In genomic region chr12:132593938-132594358, GRCh38 we compare ENCODE assay signal across 9 cellular contexts. TPM values are rescaled to one million over a fixed set of nuclear protein-coding genes. Genes with fewer than 3 reads are reported as not detected.
DNase-seq lines count a peak whose midpoint lies in the region; ATAC-seq, FAIRE-seq and TF ChIP-seq lines count a peak whose summit lies in the region.
"Had no signal": no experiment of that assay in that cellular context is flagged by ENCODE, and none has a peak within 500 bp of the region (broad histone marks: within the 10 kb centered on the region; RNA-seq: fewer than 3 reads in every experiment).

No MANE protein-coding gene starts in this region.

- peaks cover 16% of the 10 kb centered on the region for H3K4me1 Mint-ChIP-seq in activated B cell treated with CpG ODN at 0.5 μM for 24 hours

- peaks cover 2% of the 10 kb centered on the region for H3K36me3 Mint-ChIP-seq in activated B cell treated with CpG ODN at 0.5 μM for 24 hours (ENCODE audit: low read depth)

- H4K8ac ChIP-seq in neuronal stem cell (ENCODE audit: low read depth, low read length), result no peak overlapping the region

- peak overlapping the region; percentile 80 for H2AFZ ChIP-seq in neuronal stem cell (ENCODE audit: low read length)

- H2BK12ac ChIP-seq in neuronal stem cell (ENCODE audit: low read length), result no peak overlapping the region

- peaks cover 6% of the 10 kb centered on the region for H3K27me3 Mint-ChIP-seq in activated B cell treated with CpG ODN at 0.5 μM for 24 hours

- no peak overlapping the region for H3K9ac ChIP-seq in neuronal stem cell (ENCODE audit: low read depth, low read length, poor library complexity)

- H2BK15ac ChIP-seq in neuronal stem cell (ENCODE audit: low read length), result no peak overlapping the region

- no CpG with 5 or more reads among the region's 11 CpGs for WGBS in neuronal stem cell (ENCODE audit: extremely low coverage in 2 of 2, insufficient read length in 2 of 2, insufficient replicate concordance in 1 of 2), 2 donors

- H3K9me3 ChIP-seq in HEK293 (ENCODE audit: control insufficient read depth, insufficient read depth, low read depth, low read length), result no peaks in the 10 kb centered on the region
- H3K9me3 ChIP-seq in neuronal stem cell (replicated peaks in 1 of 2; ENCODE audit: control insufficient read depth in 2 of 2, insufficient read depth in 1 of 2, low read depth in 1 of 2, low read length in 2 of 2), result peaks cover 4 to 6% of the 10 kb centered on the region in 2 donors

- H3K79me1 ChIP-seq in neuronal stem cell (ENCODE audit: low read depth, low read length), result no peaks in the 10 kb centered on the region

- H3K4me1 ChIP-seq in HEK293 (ENCODE audit: control insufficient read depth, insufficient read depth, low read length) (0 out of 2 replicates have a peak, but pooled peaks cover 3% of the 10 kb centered on the region), neuronal stem cell (ENCODE audit: control insufficient read depth in 2 of 2, insufficient read depth in 1 of 2, low read depth in 1 of 2, low read length in 2 of 2) (peaks cover 1 to 7% of the 10 kb centered on the region in 2 donors)

- H2BK120ac ChIP-seq in neuronal stem cell (ENCODE audit: low read depth, low read length), result no peak overlapping the region

- ATAC-seq in activated B cell treated with CpG ODN at 0.5 μM for 24 hours (ENCODE audit: low read depth) (peak; percentile 32), HG03460 (IDR thresholded peaks at IDR 0.05; ENCODE audit: unreplicated experiment) (no peak)

- TF ChIP-seq CTCF in HEK293 (tag by site-specific recombination; IDR thresholded peaks at IDR 0.05) (no peak), activated B cell treated with CpG ODN at 0.5 μM for 24 hours (IDR thresholded peaks at IDR 0.05) (no peak)

- intact Hi-C loops in activated B cell treated with CpG ODN at 0.5 μM for 24 hours (cut with micrococcal nuclease), result no loop called here

- no peak overlapping the region for H3K4ac ChIP-seq in neuronal stem cell (ENCODE audit: low read length)

- H3K27ac ChIP-seq in HEK293 (ENCODE audit: extremely low read depth, low read depth, low read length) (no peak overlapping the region), neuronal stem cell (replicated peaks; ENCODE audit: low read length) (no peak overlapping the region)

- no peak overlapping the region for H2BK5ac ChIP-seq in neuronal stem cell (ENCODE audit: low read length)

- POLR2A ChIA-PET in HEK293 (lab: Yijun Ruan, JAX), result no interaction called here
- POLR2A ChIA-PET in activated B cell treated with CpG ODN at 0.5 μM for 24 hours (lab: Charles Lee), result no interaction called here

- H3K4me3 Mint-ChIP-seq in activated B cell treated with CpG ODN at 0.5 μM for 24 hours, result no peak overlapping the region

- no peak overlapping the region for H3K4me2 ChIP-seq in neuronal stem cell (ENCODE audit: insufficient read depth, low read length, poor library complexity, severe bottlenecking)

- DNase-seq in DMS79 (lab: John Stamatoyannopoulos, UW) (peak; percentile 93), NCI-H2107 (lab: John Stamatoyannopoulos, UW) (peak; percentile 73), activated B cell treated with CpG ODN at 0.5 μM for 24 hours (no peak), frontal cortex (ENCODE audit: low spot score in 2 of 2) (peak; percentile 80 to 90), neuronal stem cell (ENCODE audit: low spot score) (peak; percentile 81)
- DNase-seq in activated naive CD4-positive, alpha-beta T cell treated with Interleukin-2 at 50 U/mL for 16 hours, result no peak

- no peak overlapping the region for H3K4me3 ChIP-seq in HEK293 (ENCODE audit: low read depth, low read length)
- peak overlapping the region in 1 of 2 donors; percentile 13 for H3K4me3 ChIP-seq in neuronal stem cell (ENCODE audit: low read length in 2 of 2)

- H3K23ac ChIP-seq in neuronal stem cell (ENCODE audit: low read depth, low read length, poor library complexity), result no peak overlapping the region

- H3K14ac ChIP-seq in neuronal stem cell (ENCODE audit: low read length), result no peak overlapping the region

- H2AK5ac ChIP-seq in neuronal stem cell (ENCODE audit: low read depth, low read length), result no peak overlapping the region

- no peak for FAIRE-seq in frontal cortex (lab: Jason Lieb, UNC)

- no peak overlapping the region for H3K18ac ChIP-seq in neuronal stem cell (ENCODE audit: low read length)

- H3K27ac Mint-ChIP-seq in activated B cell treated with CpG ODN at 0.5 μM for 24 hours, result no peak overlapping the region

- peaks cover 0 to 21% (median 3%) of the 10 kb centered on the region in 3 experiments for H3K27me3 ChIP-seq in neuronal stem cell (ENCODE audit: control insufficient read depth in 3 of 3, insufficient read depth in 3 of 3, low read depth in 1 of 3, low read length in 3 of 3)

- H4K91ac ChIP-seq in neuronal stem cell (ENCODE audit: low read depth, low read length, poor library complexity), result no peak overlapping the region

- CTCF ChIA-PET in HEK293 (lab: Yijun Ruan, JAX) (interaction anchor here (1.4 to 1.7 kb wide), 3 partner anchors 21 to 180 kb away, joined by 3 to 7 read pairs (median 4); no protein-coding TSS in a partner anchor), activated B cell treated with CpG ODN at 0.5 μM for 24 hours (lab: Charles Lee) (no interaction called here)

- H3K9me3 Mint-ChIP-seq in activated B cell treated with CpG ODN at 0.5 μM for 24 hours, result no peaks in the 10 kb centered on the region

- H3K36me3 ChIP-seq in HEK293 (ENCODE audit: control insufficient read depth in 2 of 2, insufficient read depth in 1 of 2, low read length in 2 of 2) (no peaks in the 10 kb centered on the region), neuronal stem cell (replicated peaks in 1 of 2; ENCODE audit: control insufficient read depth in 2 of 2, insufficient read depth in 2 of 2, low read length in 2 of 2) (no peaks in the 10 kb centered on the region)

TF ChIP-seq in HEK293, 187 proteins besides CTCF, POLR2A, EP300 and RAD21:
- TF ChIP-seq GLIS1 (tag by site-specific recombination; IDR thresholded peaks at IDR 0.05), result no peak
- peak; percentile 89 for TF ChIP-seq KLF9 (tag by site-specific recombination; IDR thresholded peaks at IDR 0.05; ENCODE audit: low read depth)
- TF ChIP-seq SCRT2 (tag by site-specific recombination; IDR thresholded peaks at IDR 0.05), result no peak
- peak; percentile 76 for TF ChIP-seq ZBTB17 (tag by site-specific recombination; IDR thresholded peaks at IDR 0.05)
- peak; percentile 76 for TF ChIP-seq SP3 (tag by site-specific recombination; IDR thresholded peaks at IDR 0.05)
- peak; percentile 83 for TF ChIP-seq IKZF3 (tag by site-specific recombination; IDR thresholded peaks at IDR 0.05)
- TF ChIP-seq SP2 (tag by site-specific recombination; IDR thresholded peaks at IDR 0.05), result peak; percentile 96
- no peak for TF ChIP-seq ZNF585B (tag by site-specific recombination; IDR thresholded peaks at IDR 0.05)
- no peak for TF ChIP-seq ZNF426 (tag by site-specific recombination; IDR thresholded peaks at IDR 0.05)

RNA-seq across cellular contexts. Expression of gene LRCOL1, which starts 16.4 kb away (rescaled TPM):
- total RNA-seq in activated B cell treated with CpG ODN at 0.5 μM for 24 hours (not detected in 2 replicates), frontal cortex (not detected)
- 0.46 TPM for polyA plus RNA-seq in neuronal stem cell (2013, experiment 1 of 2)
- 0.55 TPM for polyA plus RNA-seq in neuronal stem cell (2013, experiment 2 of 2)
- total RNA-seq: temporal lobe had no signal

RNA-seq across cellular contexts. Expression of gene P2RX2, which starts 24.6 kb away (rescaled TPM):
- not detected in 2 replicates for total RNA-seq in activated B cell treated with CpG ODN at 0.5 μM for 24 hours
- total RNA-seq in frontal cortex, result not detected
- polyA plus RNA-seq in neuronal stem cell (2013, experiment 1 of 2), result 0.14 TPM
- polyA plus RNA-seq in neuronal stem cell (2013, experiment 2 of 2), result 0.11 TPM
- total RNA-seq: temporal lobe had no signal

Comparison
In these comparisons a context has a peak if more than half of its experiments do, and no peak if none do; other contexts are left out.
1. DNase-seq: peak in DMS79 (single experiment), NCI-H2107 (single experiment), frontal cortex (2 of 2) and neuronal stem cell (single experiment); none in activated B cell treated with CpG ODN at 0.5 μM for 24 hours (single experiment) and activated naive CD4-positive, alpha-beta T cell treated with Interleukin-2 at 50 U/mL for 16 hours (single experiment).